Comparison of ENCODE assay signal across 8 cellular contexts in genomic region chr2:237572021-237572741, GRCh38. TPM values are rescaled to one million over a fixed set of nuclear protein-coding genes. Genes with fewer than 3 reads are reported as not detected.
DNase-seq lines count a peak whose midpoint lies in the region; ATAC-seq and TF ChIP-seq lines count a peak whose summit lies in the region.

No MANE protein-coding gene starts in this region.

- peak; percentile 95 for TF ChIP-seq CTCF in RWPE1 (conservative IDR thresholded peaks at IDR 0.05; ENCODE audit: low read depth)

- peak overlapping the region; percentile 96 for H3K27ac ChIP-seq in RWPE1

- CTCF ChIA-PET in RWPE1 (lab: Yijun Ruan, JAX) = interaction anchor here (0.5 to 6.4 kb wide), 40 partner anchors 9 to 519 kb away, joined by 3 to 112 read pairs (median 4); partner anchors contain the start of gene COPS8

- peak; percentile 87 for ATAC-seq in GM21717 (IDR thresholded peaks at IDR 0.05; ENCODE audit: unreplicated experiment)

- peak; percentile 24 for DNase-seq in DMS 273 treated with DMSO at 0.1 percent for 48 hours (lab: John Stamatoyannopoulos, UW)
- peak; percentile 83 for DNase-seq in LoVo (ENCODE audit: low spot score)
- DNase-seq in RWPE1 (ENCODE audit: low spot score) = peak; percentile 90
- DNase-seq in activated effector memory CD4-positive, alpha-beta T cell treated with Interleukin-2 at 50 U/mL for 16 hours = peak; percentile 67
- peak; percentile 71 for DNase-seq in foreskin melanocyte
- peak; percentile 72 for DNase-seq in occipital lobe (lab: John Stamatoyannopoulos, UW)
- DNase-seq in superior temporal gyrus (ENCODE audit: extremely low spot score) = peak; percentile 89

- POLR2A ChIA-PET in RWPE1 (lab: Yijun Ruan, JAX; ENCODE audit: low non-redundant PET) = no interaction called here

RNA-seq across cellular contexts. Expression of gene PRLH, which starts 5.8 kb away (rescaled TPM):
- total RNA-seq in occipital lobe = not detected

RNA-seq across cellular contexts. Expression of gene RAB17, which starts 18.4 kb away (rescaled TPM):
- 0.16 TPM for total RNA-seq in occipital lobe

RNA-seq across cellular contexts. Expression of gene LRRFIP1, which starts 55.2 kb away (rescaled TPM):
- 29.0 TPM for total RNA-seq in occipital lobe

Comparison
In these comparisons a context has a peak if more than half of its experiments do, and no peak if none do; other contexts are left out.
1. Peak in every context shown above with its lines: DNase-seq, ATAC-seq and H3K27ac ChIP-seq.
2. DNase-seq: peak in every context shown above with its lines; median percentile 90 in RWPE1; 89 in superior temporal gyrus; 83 in LoVo; 72 in occipital lobe; 71 in foreskin melanocyte; 67 in activated effector memory CD4-positive, alpha-beta T cell treated with Interleukin-2 at 50 U/mL for 16 hours; 24 in DMS 273 treated with DMSO at 0.1 percent for 48 hours.